ENCODE assay signal across 1 cellular context in the genomic region with DNA sequence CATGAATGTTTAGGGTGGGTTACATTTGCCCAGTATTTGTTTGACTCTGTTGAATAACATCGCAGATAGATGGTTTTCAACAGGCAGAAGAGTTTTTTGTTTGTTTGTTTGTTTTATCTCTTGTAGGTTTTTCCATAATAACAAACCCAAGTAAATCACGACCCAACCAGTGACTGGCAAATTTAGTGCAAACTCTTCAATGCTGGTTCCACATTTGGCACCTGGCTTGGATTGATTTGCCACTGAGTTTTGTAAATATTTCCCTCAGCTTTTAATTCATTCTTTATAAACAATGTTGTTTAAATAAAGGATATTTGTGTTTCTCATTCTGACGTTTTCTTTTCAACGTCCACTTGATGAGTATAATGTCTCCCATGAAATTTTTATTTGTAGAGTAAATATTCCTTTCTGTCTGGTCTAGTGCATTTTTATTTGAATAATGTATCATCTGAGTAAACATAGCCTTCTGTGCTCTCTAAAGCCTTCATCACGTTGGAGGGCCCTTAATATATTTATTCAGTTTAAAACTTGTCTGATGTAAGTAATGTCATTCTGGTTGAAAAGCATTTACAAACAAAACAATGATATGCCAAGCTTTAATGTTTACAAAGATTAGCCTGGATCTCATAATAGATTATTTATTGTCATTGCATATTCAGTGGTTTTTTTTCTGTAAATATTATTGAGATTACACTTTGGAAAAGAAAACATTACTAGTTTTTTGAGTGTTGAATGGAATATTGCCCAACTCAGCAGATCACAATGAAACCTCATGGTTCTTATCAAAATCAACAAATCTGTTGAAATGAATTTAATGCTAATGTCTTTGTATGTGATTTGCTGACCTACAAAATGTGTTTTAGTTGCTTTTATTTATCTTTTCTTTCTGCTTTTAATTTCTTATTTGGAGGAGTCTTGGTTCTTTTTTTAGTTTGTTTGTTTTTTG.
A peak's percentile ranks its signal among the peaks of the same experiment; 100 is the strongest.
TF ChIP-seq lines count a peak whose summit lies in the region.

No MANE protein-coding gene starts in this region.

TF ChIP-seq in HepG2, 621 proteins besides CTCF, POLR2A, EP300 and RAD21 (continued from another document and continues in another):
- no peak for TF ChIP-seq DMTF1 (CRISPR knock-in tag; IDR thresholded peaks at IDR 0.05)
- no peak for TF ChIP-seq DMAP1 (CRISPR knock-in tag; IDR thresholded peaks at IDR 0.05)
- TF ChIP-seq STAT5B (CRISPR knock-in tag; IDR thresholded peaks at IDR 0.05): no peak
- TF ChIP-seq HDAC1 (CRISPR knock-in tag; IDR thresholded peaks at IDR 0.05): no peak
- TF ChIP-seq ZNF598 (CRISPR knock-in tag; IDR thresholded peaks at IDR 0.05; ENCODE audit: borderline replicate concordance): no peak
- no peak; the same call in 1 of the 2 replicates for TF ChIP-seq NR2C2 (CRISPR knock-in tag; IDR thresholded peaks at IDR 0.05; ENCODE audit: borderline replicate concordance)
- no peak for TF ChIP-seq GLI4 (CRISPR knock-in tag; IDR thresholded peaks at IDR 0.05; ENCODE audit: borderline replicate concordance)
- TF ChIP-seq IKZF1 (IDR thresholded peaks at IDR 0.05): no peak
- TF ChIP-seq ZNF441 (CRISPR knock-in tag; IDR thresholded peaks at IDR 0.05; ENCODE audit: borderline replicate concordance): no peak
- TF ChIP-seq ZNF512B (CRISPR knock-in tag; IDR thresholded peaks at IDR 0.05; ENCODE audit: borderline replicate concordance): no peak
- TF ChIP-seq ZSCAN25 (CRISPR knock-in tag; IDR thresholded peaks at IDR 0.05): no peak
- TF ChIP-seq ZKSCAN5 (CRISPR knock-in tag; IDR thresholded peaks at IDR 0.05): no peak
- no peak for TF ChIP-seq ARID2 (CRISPR knock-in tag; IDR thresholded peaks at IDR 0.05; ENCODE audit: borderline replicate concordance)
- no peak for TF ChIP-seq ZNF761 (CRISPR knock-in tag; conservative IDR thresholded peaks at IDR 0.05)
- no peak for TF ChIP-seq ZNF3 (CRISPR knock-in tag; IDR thresholded peaks at IDR 0.05)
- TF ChIP-seq USF2 (IDR thresholded peaks at IDR 0.05; ENCODE audit: low read depth, low read length): no peak
- TF ChIP-seq USF2 (CRISPR knock-in tag; IDR thresholded peaks at IDR 0.05; ENCODE audit: borderline replicate concordance): no peak
- TF ChIP-seq HNRNPUL1 (IDR thresholded peaks at IDR 0.05; ENCODE audit: low read depth, low read length): no peak
- no peak for TF ChIP-seq KLF9 (CRISPR knock-in tag; IDR thresholded peaks at IDR 0.05; ENCODE audit: low read depth)
- TF ChIP-seq, protein P1, sequence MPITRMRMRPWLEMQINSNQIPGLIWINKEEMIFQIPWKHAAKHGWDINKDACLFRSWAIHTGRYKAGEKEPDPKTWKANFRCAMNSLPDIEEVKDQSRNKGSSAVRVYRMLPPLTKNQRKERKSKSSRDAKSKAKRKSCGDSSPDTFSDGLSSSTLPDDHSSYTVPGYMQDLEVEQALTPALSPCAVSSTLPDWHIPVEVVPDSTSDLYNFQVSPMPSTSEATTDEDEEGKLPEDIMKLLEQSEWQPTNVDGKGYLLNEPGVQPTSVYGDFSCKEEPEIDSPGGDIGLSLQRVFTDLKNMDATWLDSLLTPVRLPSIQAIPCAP (CRISPR knock-in tag; IDR thresholded peaks at IDR 0.05; ENCODE audit: low read depth): no peak
- no peak for TF ChIP-seq ZNF816 (CRISPR knock-in tag; IDR thresholded peaks at IDR 0.05; ENCODE audit: borderline replicate concordance)
- TF ChIP-seq ZNF282 (IDR thresholded peaks at IDR 0.05; ENCODE audit: partially characterized antibody): no peak
- no peak for TF ChIP-seq IRX3 (CRISPR knock-in tag; IDR thresholded peaks at IDR 0.05; ENCODE audit: borderline replicate concordance, low read depth)
- TF ChIP-seq ZNF790 (CRISPR knock-in tag; IDR thresholded peaks at IDR 0.05; ENCODE audit: borderline replicate concordance): no peak
- TF ChIP-seq MZF1 (CRISPR knock-in tag; IDR thresholded peaks at IDR 0.05; ENCODE audit: borderline replicate concordance): no peak
- TF ChIP-seq U2AF1 (optimal IDR thresholded peaks at IDR 0.05; ENCODE audit: low read depth, low read length): no peak
- TF ChIP-seq FOSL2 (CRISPR knock-in tag; IDR thresholded peaks at IDR 0.05): 0 out of 2 replicates have a peak, but pooled peaks have one; percentile 8
- TF ChIP-seq SMAD3 (CRISPR knock-in tag; IDR thresholded peaks at IDR 0.05): no peak
- peak in 1 of 2 experiments; percentile 58; a peak in 3 of 4 replicates for TF ChIP-seq MAFK (conservative IDR thresholded peaks at IDR 0.05 in 1 of 2, IDR thresholded peaks at IDR 0.05 in 1 of 2; ENCODE audit: low read length in 2 of 2)
- TF ChIP-seq KDM5A (IDR thresholded peaks at IDR 0.05; ENCODE audit: borderline replicate concordance, low read length): no peak
- no peak for TF ChIP-seq ZNF234 (CRISPR knock-in tag; conservative IDR thresholded peaks at IDR 0.05)
- TF ChIP-seq, protein P2, sequence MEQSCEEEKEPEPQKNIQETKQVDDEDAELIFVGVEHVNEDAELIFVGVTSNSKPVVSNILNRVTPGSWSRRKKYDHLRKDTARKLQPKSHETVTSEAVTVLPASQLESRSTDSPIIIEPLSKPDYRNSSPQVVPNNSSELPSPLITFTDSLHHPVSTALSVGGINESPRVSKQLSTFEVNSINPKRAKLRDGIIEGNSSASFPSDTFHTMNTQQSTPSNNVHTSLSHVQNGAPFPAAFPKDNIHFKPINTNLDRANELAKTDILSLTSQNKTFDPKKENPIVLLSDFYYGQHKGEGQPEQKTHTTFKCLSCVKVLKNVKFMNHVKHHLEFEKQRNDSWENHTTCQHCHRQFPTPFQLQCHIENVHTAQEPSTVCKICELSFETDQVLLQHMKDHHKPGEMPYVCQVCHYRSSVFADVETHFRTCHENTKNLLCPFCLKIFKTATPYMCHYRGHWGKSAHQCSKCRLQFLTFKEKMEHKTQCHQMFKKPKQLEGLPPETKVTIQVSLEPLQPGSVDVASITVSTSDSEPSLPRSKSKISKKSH (CRISPR knock-in tag; IDR thresholded peaks at IDR 0.05; ENCODE audit: borderline replicate concordance): no peak
- TF ChIP-seq ZNF543 (CRISPR knock-in tag; IDR thresholded peaks at IDR 0.05): no peak
- no peak for TF ChIP-seq ZNF558 (CRISPR knock-in tag; IDR thresholded peaks at IDR 0.05; ENCODE audit: borderline replicate concordance)
- peak; percentile 32; the same call in 1 of the 2 replicates for TF ChIP-seq SAP130 (CRISPR knock-in tag; IDR thresholded peaks at IDR 0.05; ENCODE audit: low read depth)
- TF ChIP-seq RCOR2 (CRISPR knock-in tag; IDR thresholded peaks at IDR 0.05): peak; percentile 33; the same call in 1 of the 2 replicates
- TF ChIP-seq ZSCAN22 (CRISPR knock-in tag; IDR thresholded peaks at IDR 0.05): no peak
- no peak for TF ChIP-seq ZNF629 (CRISPR knock-in tag; conservative IDR thresholded peaks at IDR 0.05)
- TF ChIP-seq, protein P3, sequence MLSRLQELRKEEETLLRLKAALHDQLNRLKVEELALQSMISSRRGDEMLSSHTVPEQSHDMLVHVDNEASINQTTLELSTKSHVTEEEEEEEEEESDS (CRISPR knock-in tag; IDR thresholded peaks at IDR 0.05; ENCODE audit: borderline replicate concordance): no peak
- TF ChIP-seq, protein P4, sequence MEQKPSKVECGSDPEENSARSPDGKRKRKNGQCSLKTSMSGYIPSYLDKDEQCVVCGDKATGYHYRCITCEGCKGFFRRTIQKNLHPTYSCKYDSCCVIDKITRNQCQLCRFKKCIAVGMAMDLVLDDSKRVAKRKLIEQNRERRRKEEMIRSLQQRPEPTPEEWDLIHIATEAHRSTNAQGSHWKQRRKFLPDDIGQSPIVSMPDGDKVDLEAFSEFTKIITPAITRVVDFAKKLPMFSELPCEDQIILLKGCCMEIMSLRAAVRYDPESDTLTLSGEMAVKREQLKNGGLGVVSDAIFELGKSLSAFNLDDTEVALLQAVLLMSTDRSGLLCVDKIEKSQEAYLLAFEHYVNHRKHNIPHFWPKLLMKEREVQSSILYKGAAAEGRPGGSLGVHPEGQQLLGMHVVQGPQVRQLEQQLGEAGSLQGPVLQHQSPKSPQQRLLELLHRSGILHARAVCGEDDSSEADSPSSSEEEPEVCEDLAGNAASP (CRISPR knock-in tag; IDR thresholded peaks at IDR 0.05; ENCODE audit: borderline replicate concordance): peak; percentile 22; the same call in 1 of the 2 replicates
- no peak for TF ChIP-seq SNAI1 (CRISPR knock-in tag; IDR thresholded peaks at IDR 0.05; ENCODE audit: borderline replicate concordance)
- no peak for TF ChIP-seq NBN (conservative IDR thresholded peaks at IDR 0.05)
- TF ChIP-seq ATF5 (CRISPR knock-in tag; IDR thresholded peaks at IDR 0.05; ENCODE audit: low read depth): no peak
- TF ChIP-seq, protein P5, sequence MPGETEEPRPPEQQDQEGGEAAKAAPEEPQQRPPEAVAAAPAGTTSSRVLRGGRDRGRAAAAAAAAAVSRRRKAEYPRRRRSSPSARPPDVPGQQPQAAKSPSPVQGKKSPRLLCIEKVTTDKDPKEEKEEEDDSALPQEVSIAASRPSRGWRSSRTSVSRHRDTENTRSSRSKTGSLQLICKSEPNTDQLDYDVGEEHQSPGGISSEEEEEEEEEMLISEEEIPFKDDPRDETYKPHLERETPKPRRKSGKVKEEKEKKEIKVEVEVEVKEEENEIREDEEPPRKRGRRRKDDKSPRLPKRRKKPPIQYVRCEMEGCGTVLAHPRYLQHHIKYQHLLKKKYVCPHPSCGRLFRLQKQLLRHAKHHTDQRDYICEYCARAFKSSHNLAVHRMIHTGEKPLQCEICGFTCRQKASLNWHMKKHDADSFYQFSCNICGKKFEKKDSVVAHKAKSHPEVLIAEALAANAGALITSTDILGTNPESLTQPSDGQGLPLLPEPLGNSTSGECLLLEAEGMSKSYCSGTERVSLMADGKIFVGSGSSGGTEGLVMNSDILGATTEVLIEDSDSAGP (CRISPR knock-in tag; IDR thresholded peaks at IDR 0.05; ENCODE audit: borderline replicate concordance): no peak
- TF ChIP-seq NR2F2 (IDR thresholded peaks at IDR 0.05; ENCODE audit: borderline replicate concordance, low read depth): peak; percentile 45
- TF ChIP-seq, protein P6, sequence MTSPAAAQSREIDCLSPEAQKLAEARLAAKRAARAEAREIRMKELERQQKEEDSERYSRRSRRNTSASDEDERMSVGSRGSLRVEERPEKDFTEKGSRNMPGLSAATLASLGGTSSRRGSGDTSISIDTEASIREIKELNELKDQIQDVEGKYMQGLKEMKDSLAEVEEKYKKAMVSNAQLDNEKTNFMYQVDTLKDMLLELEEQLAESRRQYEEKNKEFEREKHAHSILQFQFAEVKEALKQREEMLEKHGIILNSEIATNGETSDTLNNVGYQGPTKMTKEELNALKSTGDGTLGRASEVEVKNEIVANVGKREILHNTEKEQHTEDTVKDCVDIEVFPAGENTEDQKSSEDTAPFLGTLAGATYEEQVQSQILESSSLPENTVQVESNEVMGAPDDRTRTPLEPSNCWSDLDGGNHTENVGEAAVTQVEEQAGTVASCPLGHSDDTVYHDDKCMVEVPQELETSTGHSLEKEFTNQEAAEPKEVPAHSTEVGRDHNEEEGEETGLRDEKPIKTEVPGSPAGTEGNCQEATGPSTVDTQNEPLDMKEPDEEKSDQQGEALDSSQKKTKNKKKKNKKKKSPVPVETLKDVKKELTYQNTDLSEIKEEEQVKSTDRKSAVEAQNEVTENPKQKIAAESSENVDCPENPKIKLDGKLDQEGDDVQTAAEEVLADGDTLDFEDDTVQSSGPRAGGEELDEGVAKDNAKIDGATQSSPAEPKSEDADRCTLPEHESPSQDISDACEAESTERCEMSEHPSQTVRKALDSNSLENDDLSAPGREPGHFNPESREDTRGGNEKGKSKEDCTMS (CRISPR knock-in tag; conservative IDR thresholded peaks at IDR 0.05): no peak
